ENCODE assay signal across 26 cellular contexts in genomic region chr6:109370792-109371191, GRCh38.
"Had no signal": no experiment of that assay in that cellular context is flagged by ENCODE, and none has a peak within 500 bp of the region (broad histone marks: within the 10 kb centered on the region; RNA-seq: fewer than 3 reads in every experiment).

No MANE protein-coding gene starts in this region.

- H3K27ac Mint-ChIP-seq: stimulated activated naive B cell treated with anti-CD40 and anti-IgM and Interleukin-4, amounts not matched to agents 10 μg/mL and 1 μg/mL and 100 μg/mL, for 72 hours; WTC11 had no signal

- H3K9me3 ChIP-seq: body of pancreas, pancreas, prostate gland, right atrium auricular region, thoracic aorta had no signal

- H3K4me1 Mint-ChIP-seq: neural crest cell, WTC11 had no signal

- H3K9me3 Mint-ChIP-seq: activated T-helper 1 cell treated with anti-CD3 and anti-CD28 coated beads, Interleukin-12 subunit alpha, Interleukin-12 subunit beta, Interleukin-2, Interleukin-4 antibody, amounts not matched to agents 30 ng/mL and 10 ng/mL and 1 ng/mL, durations not matched to agents 14 hours and 24 hours and 36 hours; naive thymus-derived CD8-positive, alpha-beta T cell; neural crest cell; stimulated activated naive B cell treated with anti-CD40 and anti-IgM and Interleukin-4, amounts not matched to agents 10 μg/mL and 1 μg/mL and 100 μg/mL, for 72 hours; WTC11 had no signal

- H3K27me3 Mint-ChIP-seq: naive thymus-derived CD8-positive, alpha-beta T cell; stimulated activated naive B cell treated with anti-CD40 and anti-IgM and Interleukin-4, amounts not matched to agents 10 μg/mL and 1 μg/mL and 100 μg/mL, for 72 hours; T-helper 17 cell had no signal

- H3K4me3 ChIP-seq: body of pancreas, hepatocyte, pancreas, prostate gland, right atrium auricular region, thoracic aorta had no signal

- H3K4me2 ChIP-seq: hepatocyte had no signal

- H2AFZ ChIP-seq: hepatocyte had no signal

- H3K4me1 ChIP-seq: prostate gland had no signal

- H3K4me3 Mint-ChIP-seq: naive thymus-derived CD8-positive, alpha-beta T cell; neural crest cell; stimulated activated naive B cell treated with anti-CD40 and anti-IgM and Interleukin-4, amounts not matched to agents 10 μg/mL and 1 μg/mL and 100 μg/mL, for 72 hours; T-helper 17 cell; WTC11 had no signal

- ATAC-seq: body of pancreas; naive thymus-derived CD8-positive, alpha-beta T cell; stimulated activated naive B cell treated with anti-CD40 and anti-IgM and Interleukin-4, amounts not matched to agents 10 μg/mL and 1 μg/mL and 100 μg/mL, for 72 hours; T-helper 17 cell; WTC11 had no signal

- H3K27me3 ChIP-seq: body of pancreas, hepatocyte, pancreas, right atrium auricular region had no signal

- DNase-seq: activated CD4-positive, alpha-beta T cell treated with anti-CD3 and anti-CD28 coated beads, Interleukin-2, amount 50 U/mL, for 1 hour; activated CD8-positive, alpha-beta memory T cell treated with anti-CD3 and anti-CD28 coated beads, Interleukin-2, amount 50 U/mL, for 4 hours; activated effector memory CD4-positive, alpha-beta T cell treated with anti-CD3 and anti-CD28 coated beads, Interleukin-2, amount 50 U/mL, for 16 hours; activated naive CD4-positive, alpha-beta T cell treated with anti-CD3 and anti-CD28 coated beads, Interleukin-2, amount 50 U/mL, for 16 hours; activated T-cell treated with anti-CD3 and anti-CD28 coated beads, Interleukin-2, amount 50 U/mL, for 1 hour; anterior cingulate cortex; body of pancreas; dermis blood vessel endothelial cell; effector CD8-positive, alpha-beta T cell; islet precursor cell; naive thymus-derived CD8-positive, alpha-beta T cell; nucleus accumbens; pancreas; stimulated activated CD4-positive, alpha-beta T cell treated with anti-CD3 and anti-CD28 coated beads, Interleukin-15, amount 100 ng/mL, for 24 hours; stimulated activated CD4-positive, alpha-beta T cell treated with anti-CD3 and anti-CD28 coated beads, Interleukin-2, amount 100 ng/mL, for 24 hours; stimulated activated naive B cell treated with anti-CD40 and anti-IgM and Interleukin-4, amounts not matched to agents 10 μg/mL and 1 μg/mL and 100 μg/mL, for 72 hours; T-helper 17 cell; trophoblast cell had no signal

- H3K27ac ChIP-seq: epithelial cell of prostate, hepatocyte, pancreas, prostate gland, right atrium auricular region, thoracic aorta had no signal

- H3K36me3 ChIP-seq: prostate gland had no signal
